Comparison of ENCODE assay signal across 19 cellular contexts in genomic region chr3:79406175-79406574, GRCh38.
A peak's percentile ranks its signal among the peaks of the same experiment; 100 is the strongest.
DNase-seq lines count a peak whose midpoint lies in the region; ATAC-seq, FAIRE-seq and TF ChIP-seq lines count a peak whose summit lies in the region.
"Had no signal": no experiment of that assay in that cellular context is flagged by ENCODE, and none has a peak within 500 bp of the region (broad histone marks: within the 10 kb centered on the region; RNA-seq: fewer than 3 reads in every experiment).

No MANE protein-coding gene starts in this region.

- no peaks in the 10 kb centered on the region for H3K9me2 ChIP-seq in Karpas-422 (replicated peaks; ENCODE audit: insufficient read depth, low read length)

- H4K20me1 ChIP-seq in Karpas-422 (ENCODE audit: insufficient read depth, low read depth, low read length), result no peaks in the 10 kb centered on the region

- POLR2A ChIA-PET in Panc1 (lab: Charles Lee), result no interaction called here

- no peaks in the 10 kb centered on the region for H3K9me3 ChIP-seq in Panc1 (ENCODE audit: control insufficient read depth, insufficient read depth, low read depth, low read length)
- no peaks in the 10 kb centered on the region for H3K9me3 ChIP-seq in Karpas-422 (ENCODE audit: low read length)
- H3K9me3 ChIP-seq: upper lobe of right lung had no signal

- no peak for FAIRE-seq in RCC 7860 (lab: Jason Lieb, UNC)

- H3K4me1 ChIP-seq in Panc1 (ENCODE audit: control insufficient read depth, insufficient read depth, low read length) (no peaks in the 10 kb centered on the region), Karpas-422 (ENCODE audit: low read length) (no peaks in the 10 kb centered on the region)
- H3K4me1 ChIP-seq: upper lobe of right lung had no signal

- CTCF ChIA-PET in Panc1 (lab: Charles Lee), result no interaction called here

- H3K79me2 ChIP-seq in Karpas-422 (ENCODE audit: low read length), result no peaks in the 10 kb centered on the region

- no peak for ATAC-seq in Panc1
- ATAC-seq in GM18907 (IDR thresholded peaks at IDR 0.05; ENCODE audit: unreplicated experiment), result no peak
- ATAC-seq: activated CD8-positive, alpha-beta T cell treated with anti-CD3 and anti-CD28 coated beads, Interleukin-2, amount 10 ng/mL, durations not matched to agents 7 days and 5 days; stimulated activated naive CD8-positive, alpha-beta T cell treated with anti-CD3 and anti-CD28 coated beads, Interleukin-15, amount 100 ng/mL, for 72 hours; upper lobe of right lung had no signal

- H3K36me3 ChIP-seq in Panc1 (ENCODE audit: control insufficient read depth, insufficient read depth, low read length) (no peaks in the 10 kb centered on the region), Karpas-422 (ENCODE audit: insufficient read depth, low read length) (no peaks in the 10 kb centered on the region)
- H3K36me3 ChIP-seq: upper lobe of right lung had no signal

- in situ Hi-C loops in Panc1 (cut with HindIII; ENCODE audit: low pct_unique_long_range_greater_than_20kb, low sequenced_read_pairs), result no loop called here

- intact Hi-C loops in Panc1 (cut with micrococcal nuclease; ENCODE audit: unreplicated experiment), result no loop called here

- no peaks in the 10 kb centered on the region for H3K27me3 ChIP-seq in Panc1 (ENCODE audit: control insufficient read depth, insufficient read depth, low read length)
- H3K27me3 ChIP-seq in Karpas-422 (ENCODE audit: low read length), result no peaks in the 10 kb centered on the region
- H3K27me3 ChIP-seq: upper lobe of right lung had no signal

- peak; percentile 61 for TF ChIP-seq CTCF in 22Rv1 (IDR thresholded peaks at IDR 0.05)
- peak; percentile 13 for TF ChIP-seq CTCF in GM12873 (IDR thresholded peaks at IDR 0.05; ENCODE audit: insufficient read depth, low read depth, low read length, missing control alignments)
- TF ChIP-seq CTCF in Panc1 (IDR thresholded peaks at IDR 0.05), result peak; percentile 7; the same call in 1 of the 2 replicates
- TF ChIP-seq CTCF in fibroblast of mammary gland (conservative IDR thresholded peaks at IDR 0.05; ENCODE audit: control insufficient read depth, insufficient read depth, low read depth, low read length), result peak; percentile 19

- H2AFZ ChIP-seq in Karpas-422 (ENCODE audit: low read length), result no peak overlapping the region

- DNase-seq in Panc1 (ENCODE audit: low read depth, low spot score) (no peak), fibroblast of mammary gland (ENCODE audit: low read depth) (no peak), RCC 7860 (ENCODE audit: low spot score) (no peak), Karpas-422 (no peak), NCI-H446 treated with DMSO at 0.1 percent for 48 hours (lab: John Stamatoyannopoulos, UW) (no peak)
- DNase-seq: activated B cell treated with CpG ODN at 0.5 μM for 24 hours; activated CD8-positive, alpha-beta T cell treated with anti-CD3 and anti-CD28 coated beads, Interleukin-2, amount 10 ng/mL, durations not matched to agents 7 days and 5 days; activated naive CD8-positive, alpha-beta T cell treated with anti-CD3 and anti-CD28 coated beads for 36 hours; EL; hypothalamus; NCI-H2029 treated with DMSO at 0.1 percent for 48 hours; NCI-H526; retina; stimulated activated naive CD8-positive, alpha-beta T cell treated with anti-CD3 and anti-CD28 coated beads, Interleukin-15, amount 100 ng/mL, for 72 hours; upper lobe of right lung had no signal

- no peak overlapping the region for H3K27ac ChIP-seq in 22Rv1
- H3K27ac ChIP-seq in Panc1 (ENCODE audit: low read length), result no peak overlapping the region
- no peak overlapping the region for H3K27ac ChIP-seq in Karpas-422 (ENCODE audit: low read length)
- H3K27ac ChIP-seq: RWPE1, upper lobe of right lung had no signal

- BruUV-seq in Panc1 (replicated peaks; lab: Mats Ljungman, UMichigan), result no TSS peak

- no peak overlapping the region for H3K4me2 ChIP-seq in Karpas-422 (ENCODE audit: low read depth, low read length, poor library complexity, severe bottlenecking)

- no peak overlapping the region for H3K4me3 ChIP-seq in Panc1 (ENCODE audit: low read depth in 2 of 2, low read length in 2 of 2)
- H3K4me3 ChIP-seq in fibroblast of mammary gland (ENCODE audit: control insufficient read depth, low read depth, low read length), result no peak overlapping the region
- no peak overlapping the region for H3K4me3 ChIP-seq in Karpas-422 (ENCODE audit: low read length)
- H3K4me3 ChIP-seq: upper lobe of right lung had no signal

- H3K9ac ChIP-seq in Karpas-422 (ENCODE audit: low read length), result no peak overlapping the region

Comparison
In these comparisons a context has a peak if more than half of its experiments do, and no peak if none do; other contexts are left out.
1. CTCF ChIP-seq: peak in every context shown above with its lines; median percentile 61 in 22Rv1; 19 in fibroblast of mammary gland; 13 in GM12873; 7 in Panc1.